In genomic region chr9:137070906-137071275, GRCh38 we compare ENCODE assay signal across 8 cellular contexts. TPM values are rescaled to one million over a fixed set of nuclear protein-coding genes. Genes with fewer than 3 reads are reported as not detected.
A peak's percentile ranks its signal among the peaks of the same experiment; 100 is the strongest.
DNase-seq lines count a peak whose midpoint lies in the region; ATAC-seq, FAIRE-seq and TF ChIP-seq lines count a peak whose summit lies in the region.

No MANE protein-coding gene starts in this region.

- H2BK15ac ChIP-seq in mesenchymal stem cell (ENCODE audit: low read depth, poor library complexity, severe bottlenecking) = no peak overlapping the region

- no peak overlapping the region for H3K27ac ChIP-seq in mesenchymal stem cell (ENCODE audit: low read length, poor library complexity, severe bottlenecking)
- no peak overlapping the region for H3K27ac ChIP-seq in uterus

- H3K23ac ChIP-seq in mesenchymal stem cell (ENCODE audit: low read length in 2 of 2) = no peak overlapping the region

- H3K79me1 ChIP-seq in mesenchymal stem cell (replicated peaks; ENCODE audit: low read length, poor library complexity, severe bottlenecking) = no peaks in the 10 kb centered on the region

- ATAC-seq in GM19467 (IDR thresholded peaks at IDR 0.05; ENCODE audit: unreplicated experiment) = peak; percentile 8
- ATAC-seq in GM19351 (IDR thresholded peaks at IDR 0.05; ENCODE audit: unreplicated experiment) = no peak

- no peak for TF ChIP-seq POLR2A in uterus (IDR thresholded peaks at IDR 0.05)

- H3K4ac ChIP-seq in mesenchymal stem cell (ENCODE audit: low read depth in 1 of 2, low read length in 2 of 2) = no peak overlapping the region

- no peak for FAIRE-seq in D721Med (lab: Jason Lieb, UNC)

- H3K27me3 ChIP-seq in mesenchymal stem cell (ENCODE audit: control insufficient read depth in 1 of 2, insufficient read depth in 1 of 2, low read length in 2 of 2) (peaks cover 0 to 10% of the 10 kb centered on the region in 2 experiments), uterus (peaks cover 0 to 10% of the 10 kb centered on the region in 2 donors)

- H3K4me2 ChIP-seq in mesenchymal stem cell (ENCODE audit: low read length, poor library complexity, severe bottlenecking) = peak overlapping the region; percentile 86

- H2BK120ac ChIP-seq in mesenchymal stem cell (ENCODE audit: low read depth, low read length) = no peak overlapping the region

- H3K9ac ChIP-seq in mesenchymal stem cell (ENCODE audit: low read length) = no peak overlapping the region

- H2BK12ac ChIP-seq in mesenchymal stem cell (ENCODE audit: low read length in 2 of 2) = peak overlapping the region; percentile 17 to 20

- H3K18ac ChIP-seq in mesenchymal stem cell (ENCODE audit: low read depth in 1 of 2, low read length in 2 of 2) = peak overlapping the region in 1 of 2 experiments; percentile 27

- H2BK5ac ChIP-seq in mesenchymal stem cell (ENCODE audit: low read depth, low read length, poor library complexity, severe bottlenecking) = no peak overlapping the region

- peak overlapping the region; percentile 24 to 60 for H3K4me3 ChIP-seq in mesenchymal stem cell (ENCODE audit: insufficient read depth in 1 of 2, low read depth in 1 of 2, low read length in 2 of 2)
- peak overlapping the region; percentile 7 to 21 for H3K4me3 ChIP-seq in uterus

- H3K36me3 ChIP-seq in mesenchymal stem cell (ENCODE audit: control insufficient read depth in 1 of 2, insufficient read depth in 2 of 2, low read depth in 1 of 2, low read length in 2 of 2) = no peaks in the 10 kb centered on the region
- no peaks in the 10 kb centered on the region for H3K36me3 ChIP-seq in uterus

- peak overlapping the region; percentile 14 for H4K91ac ChIP-seq in mesenchymal stem cell (ENCODE audit: low read length)

- peaks cover 16% of the 10 kb centered on the region for H3K4me1 ChIP-seq in mesenchymal stem cell (ENCODE audit: control insufficient read depth, insufficient read depth, low read depth, low read length)
- peaks cover 0 to 15% of the 10 kb centered on the region in 2 donors for H3K4me1 ChIP-seq in uterus

- H3K9me3 ChIP-seq in mesenchymal stem cell (ENCODE audit: control insufficient read depth, low read length) (no peaks in the 10 kb centered on the region), uterus (no peaks in the 10 kb centered on the region)

- H2AK5ac ChIP-seq in mesenchymal stem cell (ENCODE audit: low read length, severe bottlenecking) = no peak overlapping the region

- intact Hi-C loops in uterus (cut with DNase I; ENCODE audit: low total_unique reads) = no loop called here

- no peak overlapping the region for H2AFZ ChIP-seq in mesenchymal stem cell (ENCODE audit: low read depth, low read length)

- 28% methylated on average over 6 of the region's 6 CpGs for WGBS in mesenchymal stem cell

- no peak for TF ChIP-seq CTCF in uterus (IDR thresholded peaks at IDR 0.05)
- no peak for TF ChIP-seq CTCF in D721Med (IDR thresholded peaks at IDR 0.05; ENCODE audit: insufficient read depth, missing control alignments)

- peak overlapping the region; percentile 85 for H4K8ac ChIP-seq in mesenchymal stem cell (ENCODE audit: low read length)

- H3K14ac ChIP-seq in mesenchymal stem cell (ENCODE audit: low read length in 2 of 2) = no peak overlapping the region

- DNase-seq in Ammon's horn (ENCODE audit: low spot score) (peak; percentile 95), NCI-H526 treated with DMSO at 0.1 percent for 48 hours (lab: John Stamatoyannopoulos, UW) (peak; percentile 29), cerebellar cortex (ENCODE audit: low spot score) (peak; percentile 42), mesenchymal stem cell (peak; percentile 24), uterus (no peak), D721Med (ENCODE audit: insufficient read length, low spot score) (no peak)

RNA-seq across cellular contexts. Expression of gene SAPCD2, which starts 0.5 kb away (rescaled TPM):
- polyA plus RNA-seq in mesenchymal stem cell (2013, experiment 1 of 2) = 1.3 TPM
- 1.2 TPM for polyA plus RNA-seq in mesenchymal stem cell (2013, experiment 2 of 2)
- total RNA-seq in uterus = 1 to 10 TPM in 2 of 4 donors, under 1 TPM in 1, not detected in 1; 0.15 to 5.9 (median 1.0) TPM

RNA-seq across cellular contexts. Expression of gene UAP1L1, which starts 6.4 kb away (rescaled TPM):
- polyA plus RNA-seq in mesenchymal stem cell (2013, experiment 1 of 2) = 27.8 TPM
- 27.0 TPM for polyA plus RNA-seq in mesenchymal stem cell (2013, experiment 2 of 2)
- 10 to 100 TPM in 1 of 4 donors, 1 to 10 TPM in 2, under 1 TPM in 1; 0.51 to 13.8 (median 5.3) TPM for total RNA-seq in uterus

RNA-seq across cellular contexts. Expression of gene MAN1B1, which starts 15.9 kb away (rescaled TPM):
- 67.1 TPM for polyA plus RNA-seq in mesenchymal stem cell (2013, experiment 1 of 2)
- polyA plus RNA-seq in mesenchymal stem cell (2013, experiment 2 of 2) = 66.3 TPM
- 10 to 100 TPM; 32.9 to 65.0 (median 47.5) TPM for total RNA-seq in uterus

RNA-seq across cellular contexts. Expression of gene ENTPD2, which starts 17.0 kb away (rescaled TPM):
- not detected for polyA plus RNA-seq in mesenchymal stem cell (2013, experiment 1 of 2)
- not detected for polyA plus RNA-seq in mesenchymal stem cell (2013, experiment 2 of 2)
- total RNA-seq in uterus = 10 to 100 TPM in 1 of 4 donors, 1 to 10 TPM in 1, not detected in 2; 2.4 to 11.5 TPM

RNA-seq across cellular contexts. Expression of gene NPDC1, which starts 24.9 kb away (rescaled TPM):
- polyA plus RNA-seq in mesenchymal stem cell (2013, experiment 1 of 2) = 27.3 TPM
- polyA plus RNA-seq in mesenchymal stem cell (2013, experiment 2 of 2) = 25.4 TPM
- total RNA-seq in uterus = 100 to 1,000 TPM in 1 of 4 donors, 10 to 100 TPM in 3; 25.2 to 221 (median 59.2) TPM

Comparison
In these comparisons a context has a peak if more than half of its experiments do, and no peak if none do; other contexts are left out.
1. DNase-seq: peak in Ammon's horn (single experiment), NCI-H526 treated with DMSO at 0.1 percent for 48 hours (single experiment), cerebellar cortex (single experiment) and mesenchymal stem cell (single experiment); none in uterus (0 of 2) and D721Med (single experiment).